1 cellular context compared by ENCODE assay signal in genomic region chr5:128305341-128305740, GRCh38.
TF ChIP-seq lines count a peak whose summit lies in the region.

No MANE protein-coding gene starts in this region.

TF ChIP-seq in GM23338, 12 proteins besides CTCF, POLR2A, EP300 and RAD21 (continued from another document):
- TF ChIP-seq ZNF462 (CRISPR knock-in tag; IDR thresholded peaks at IDR 0.05) = no peak
- no peak for TF ChIP-seq EZH2 (IDR thresholded peaks at IDR 0.05; ENCODE audit: low read depth, unreplicated experiment)
- TF ChIP-seq ETS1 (IDR thresholded peaks at IDR 0.05) = no peak
- TF ChIP-seq EZH2phosphoT487 (IDR thresholded peaks at IDR 0.05; ENCODE audit: unreplicated experiment) = no peak
- no peak for TF ChIP-seq STAT1 (IDR thresholded peaks at IDR 0.05; ENCODE audit: unreplicated experiment)
- TF ChIP-seq POLR2AphosphoS5 (IDR thresholded peaks at IDR 0.05; ENCODE audit: low read depth) = no peak
TF ChIP-seq in GM23338: peak in this region for 0.
